ENCODE assay signal across 1 cellular context in the genomic region with DNA sequence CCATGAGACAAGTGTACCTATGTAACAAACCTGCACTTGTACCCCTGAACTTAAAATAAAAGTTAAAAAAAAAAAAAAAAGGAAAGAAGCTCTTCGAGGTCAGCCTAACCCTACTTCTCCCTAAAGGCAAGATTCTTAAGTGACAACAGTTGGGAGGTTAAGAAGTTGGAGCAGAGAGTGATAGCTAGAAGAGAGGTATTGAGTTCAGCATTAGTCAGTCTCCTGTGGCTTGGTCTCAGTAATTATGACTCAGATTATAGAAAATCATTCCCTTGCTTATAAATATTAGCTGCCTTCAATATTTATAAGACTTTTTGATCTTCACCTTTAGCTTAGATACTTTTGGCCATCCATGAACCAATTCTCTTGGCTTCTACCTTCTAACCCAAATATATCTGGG.
TF ChIP-seq lines count a peak whose summit lies in the region.

No MANE protein-coding gene starts in this region.

TF ChIP-seq in HCT116, 20 proteins besides CTCF, POLR2A, EP300 and RAD21 (continued from another document):
- TF ChIP-seq, protein P1, sequence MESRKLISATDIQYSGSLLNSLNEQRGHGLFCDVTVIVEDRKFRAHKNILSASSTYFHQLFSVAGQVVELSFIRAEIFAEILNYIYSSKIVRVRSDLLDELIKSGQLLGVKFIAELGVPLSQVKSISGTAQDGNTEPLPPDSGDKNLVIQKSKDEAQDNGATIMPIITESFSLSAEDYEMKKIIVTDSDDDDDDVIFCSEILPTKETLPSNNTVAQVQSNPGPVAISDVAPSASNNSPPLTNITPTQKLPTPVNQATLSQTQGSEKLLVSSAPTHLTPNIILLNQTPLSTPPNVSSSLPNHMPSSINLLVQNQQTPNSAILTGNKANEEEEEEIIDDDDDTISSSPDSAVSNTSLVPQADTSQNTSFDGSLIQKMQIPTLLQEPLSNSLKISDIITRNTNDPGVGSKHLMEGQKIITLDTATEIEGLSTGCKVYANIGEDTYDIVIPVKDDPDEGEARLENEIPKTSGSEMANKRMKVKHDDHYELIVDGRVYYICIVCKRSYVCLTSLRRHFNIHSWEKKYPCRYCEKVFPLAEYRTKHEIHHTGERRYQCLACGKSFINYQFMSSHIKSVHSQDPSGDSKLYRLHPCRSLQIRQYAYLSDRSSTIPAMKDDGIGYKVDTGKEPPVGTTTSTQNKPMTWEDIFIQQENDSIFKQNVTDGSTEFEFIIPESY (IDR thresholded peaks at IDR 0.05; ENCODE audit: extremely low read depth, insufficient replicate concordance, low read length), result no peak
- TF ChIP-seq POLR2AphosphoS5 (IDR thresholded peaks at IDR 0.05; ENCODE audit: low read depth, low read length), result no peak
- TF ChIP-seq YY1 (IDR thresholded peaks at IDR 0.05; ENCODE audit: extremely low read depth, insufficient replicate concordance, low read depth, low read length), result no peak
- TF ChIP-seq, protein P2, sequence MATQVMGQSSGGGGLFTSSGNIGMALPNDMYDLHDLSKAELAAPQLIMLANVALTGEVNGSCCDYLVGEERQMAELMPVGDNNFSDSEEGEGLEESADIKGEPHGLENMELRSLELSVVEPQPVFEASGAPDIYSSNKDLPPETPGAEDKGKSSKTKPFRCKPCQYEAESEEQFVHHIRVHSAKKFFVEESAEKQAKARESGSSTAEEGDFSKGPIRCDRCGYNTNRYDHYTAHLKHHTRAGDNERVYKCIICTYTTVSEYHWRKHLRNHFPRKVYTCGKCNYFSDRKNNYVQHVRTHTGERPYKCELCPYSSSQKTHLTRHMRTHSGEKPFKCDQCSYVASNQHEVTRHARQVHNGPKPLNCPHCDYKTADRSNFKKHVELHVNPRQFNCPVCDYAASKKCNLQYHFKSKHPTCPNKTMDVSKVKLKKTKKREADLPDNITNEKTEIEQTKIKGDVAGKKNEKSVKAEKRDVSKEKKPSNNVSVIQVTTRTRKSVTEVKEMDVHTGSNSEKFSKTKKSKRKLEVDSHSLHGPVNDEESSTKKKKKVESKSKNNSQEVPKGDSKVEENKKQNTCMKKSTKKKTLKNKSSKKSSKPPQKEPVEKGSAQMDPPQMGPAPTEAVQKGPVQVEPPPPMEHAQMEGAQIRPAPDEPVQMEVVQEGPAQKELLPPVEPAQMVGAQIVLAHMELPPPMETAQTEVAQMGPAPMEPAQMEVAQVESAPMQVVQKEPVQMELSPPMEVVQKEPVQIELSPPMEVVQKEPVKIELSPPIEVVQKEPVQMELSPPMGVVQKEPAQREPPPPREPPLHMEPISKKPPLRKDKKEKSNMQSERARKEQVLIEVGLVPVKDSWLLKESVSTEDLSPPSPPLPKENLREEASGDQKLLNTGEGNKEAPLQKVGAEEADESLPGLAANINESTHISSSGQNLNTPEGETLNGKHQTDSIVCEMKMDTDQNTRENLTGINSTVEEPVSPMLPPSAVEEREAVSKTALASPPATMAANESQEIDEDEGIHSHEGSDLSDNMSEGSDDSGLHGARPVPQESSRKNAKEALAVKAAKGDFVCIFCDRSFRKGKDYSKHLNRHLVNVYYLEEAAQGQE (IDR thresholded peaks at IDR 0.05; ENCODE audit: low read depth), result no peak
- TF ChIP-seq SIN3A (IDR thresholded peaks at IDR 0.05; ENCODE audit: low read depth), result no peak
- TF ChIP-seq, protein P3, sequence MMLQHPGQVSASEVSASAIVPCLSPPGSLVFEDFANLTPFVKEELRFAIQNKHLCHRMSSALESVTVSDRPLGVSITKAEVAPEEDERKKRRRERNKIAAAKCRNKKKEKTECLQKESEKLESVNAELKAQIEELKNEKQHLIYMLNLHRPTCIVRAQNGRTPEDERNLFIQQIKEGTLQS (IDR thresholded peaks at IDR 0.05), result no peak
